In the genomic region with DNA sequence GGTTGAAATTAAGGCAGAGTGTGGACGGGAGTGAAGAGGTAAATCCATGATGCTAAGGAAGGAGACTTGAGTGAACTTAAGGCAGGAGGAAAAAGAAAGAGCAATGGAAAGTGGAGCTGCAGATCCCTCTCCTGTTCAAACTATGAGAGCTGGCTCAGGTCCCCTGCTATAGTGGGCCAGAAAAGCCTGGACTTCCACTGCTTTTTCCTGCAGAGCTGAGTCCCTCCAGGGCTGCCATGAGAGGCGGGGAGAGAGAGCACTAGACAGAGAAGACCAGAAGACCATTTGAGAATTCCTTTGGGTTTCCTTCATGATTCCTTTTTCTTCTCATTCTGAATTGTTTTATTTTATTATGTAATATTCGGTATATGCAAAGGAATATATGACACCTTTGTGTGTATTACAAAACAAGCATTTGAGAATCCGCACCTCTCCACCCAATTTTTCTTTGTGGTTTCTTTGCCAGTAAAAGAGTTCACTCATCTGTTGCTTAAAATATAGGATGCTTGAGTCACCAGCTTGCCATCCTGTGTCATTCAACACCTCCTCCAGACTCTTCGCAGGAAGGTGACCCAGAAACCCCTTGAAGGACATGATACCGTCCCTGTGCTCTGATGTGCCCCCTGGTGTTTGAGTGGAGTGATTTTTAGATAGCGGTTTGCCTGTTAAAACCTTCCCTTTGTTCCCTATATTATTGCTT, we compare ENCODE assay signal across 8 cellular contexts. TPM values are rescaled to one million over a fixed set of nuclear protein-coding genes. Genes with fewer than 3 reads are reported as not detected.
A peak's percentile ranks its signal among the peaks of the same experiment; 100 is the strongest.
DNase-seq lines count a peak whose midpoint lies in the region; ATAC-seq and TF ChIP-seq lines count a peak whose summit lies in the region.

No MANE protein-coding gene starts in this region.

- TF ChIP-seq POLR2A in heart left ventricle (IDR thresholded peaks at IDR 0.05) = no peak

- POLR2A ChIA-PET in SK-N-SH (lab: Yijun Ruan, JAX) = no interaction called here

- ATAC-seq in heart left ventricle (peak in 3 of 4 donors; percentile 64 to 77 (median 74)), HG02798 (IDR thresholded peaks at IDR 0.05; ENCODE audit: poor library complexity, unreplicated experiment) (no peak)

- no peak overlapping the region for H3K4me3 ChIP-seq in SK-N-SH (ENCODE audit: low read depth in 2 of 2, low read length in 1 of 2)
- H3K4me3 ChIP-seq in heart left ventricle = no peak overlapping the region
- no peak overlapping the region for H3K4me3 ChIP-seq in skin epidermis

- TF ChIP-seq EP300 in SK-N-SH (IDR thresholded peaks at IDR 0.05; ENCODE audit: borderline replicate concordance in 1 of 2, low read depth in 1 of 2, low read length in 1 of 2) = no peak

- TF ChIP-seq CTCF in HFFc6 (IDR thresholded peaks at IDR 0.05) (peak; percentile 82), SK-N-SH (IDR thresholded peaks at IDR 0.05) (peak; percentile 52), heart left ventricle (IDR thresholded peaks at IDR 0.05) (peak; percentile 21 to 60 (median 51))

- H3K27ac ChIP-seq in SK-N-SH (ENCODE audit: low read depth in 2 of 2, low read length in 1 of 2) = no peak overlapping the region
- peak overlapping the region in 6 of 12 donors; percentile 10 to 48 (median 22) for H3K27ac ChIP-seq in heart left ventricle
- H3K27ac ChIP-seq in skin epidermis = peak overlapping the region in 15 of 21 experiments; percentile 2 to 69 (median 51)

- H3K9ac ChIP-seq in SK-N-SH = no peak overlapping the region

- no peaks in the 10 kb centered on the region for H3K27me3 Mint-ChIP-seq in HFFc6 (ENCODE audit: insufficient read depth)
- H3K27me3 Mint-ChIP-seq in activated naive CD4-positive, alpha-beta T cell treated with anti-CD3 and anti-CD28 coated beads, Interleukin-2, amount 10 ng/mL, durations not matched to agents 7 days and 5 days = no peaks in the 10 kb centered on the region

- peaks cover 3% of the 10 kb centered on the region; the same call in 1 of the 2 replicates for H3K79me2 ChIP-seq in SK-N-SH (ENCODE audit: insufficient read depth)

- peaks cover 0 to 5% of the 10 kb centered on the region in 2 experiments; a peak in 1 of 4 replicates for H3K4me1 ChIP-seq in SK-N-SH (ENCODE audit: control insufficient read depth in 1 of 2, insufficient read depth in 2 of 2, low read depth in 1 of 2, low read length in 1 of 2)
- peaks cover 0 to 35% (median 18%) of the 10 kb centered on the region in 12 donors for H3K4me1 ChIP-seq in heart left ventricle

- TF ChIP-seq RAD21 in SK-N-SH (IDR thresholded peaks at IDR 0.05; ENCODE audit: low read length) = peak; percentile 35; the same call in 1 of the 2 replicates

- no peak overlapping the region for H2AFZ ChIP-seq in SK-N-SH (ENCODE audit: low read depth)

- intact Hi-C loops in heart left ventricle (cut with DNase I) = no loop called here

- H3K36me3 ChIP-seq in SK-N-SH (replicated peaks in 1 of 2; ENCODE audit: control insufficient read depth in 1 of 2, insufficient read depth in 2 of 2, low read length in 1 of 2) = no peaks in the 10 kb centered on the region
- no peaks in the 10 kb centered on the region for H3K36me3 ChIP-seq in heart left ventricle

- peaks cover 48% of the 10 kb centered on the region for H3K4me1 Mint-ChIP-seq in HFFc6 (ENCODE audit: low read depth)
- peaks cover 61% of the 10 kb centered on the region for H3K4me1 Mint-ChIP-seq in activated naive CD4-positive, alpha-beta T cell treated with anti-CD3 and anti-CD28 coated beads, Interleukin-2, amount 10 ng/mL, durations not matched to agents 7 days and 5 days

- H3K9me3 ChIP-seq in SK-N-SH (no peaks in the 10 kb centered on the region), heart left ventricle (no peaks in the 10 kb centered on the region)

- H4K20me1 ChIP-seq in SK-N-SH (ENCODE audit: insufficient read depth) = no peaks in the 10 kb centered on the region

- no peaks in the 10 kb centered on the region for H3K9me2 ChIP-seq in SK-N-SH

- H3K27ac Mint-ChIP-seq in HFFc6 = peak overlapping the region; percentile 58
- peak overlapping the region; percentile 89 for H3K27ac Mint-ChIP-seq in activated naive CD4-positive, alpha-beta T cell treated with anti-CD3 and anti-CD28 coated beads, Interleukin-2, amount 10 ng/mL, durations not matched to agents 7 days and 5 days

- WGBS in SK-N-SH (ENCODE audit: low lambda C conversion rate) = 58% methylated on average over 7 of the region's 7 CpGs
- WGBS in heart left ventricle, 4 donors = 46 to 57% (median 54%) methylated on average over 7 of the region's 7 CpGs

- DNase-seq in CD1c-positive myeloid dendritic cell (ENCODE audit: extremely low spot score) (peak; percentile 71), HFFc6 (peak; percentile 61), SK-N-SH (peak; percentile 46), heart left ventricle (peak in 3 of 5 donors; percentile 23 to 45 (median 40)), mesenteric fat pad (ENCODE audit: low spot score) (no peak)
- peak; percentile 76 for DNase-seq in activated naive CD4-positive, alpha-beta T cell treated with anti-CD3 and anti-CD28 coated beads, Interleukin-2, amount 10 ng/mL, durations not matched to agents 7 days and 5 days

- peaks cover 5% of the 10 kb centered on the region for H3F3A ChIP-seq in SK-N-SH (replicated peaks; ENCODE audit: insufficient read depth)

- H3K36me3 Mint-ChIP-seq in HFFc6 (ENCODE audit: low read depth) = no peaks in the 10 kb centered on the region
- H3K36me3 Mint-ChIP-seq in activated naive CD4-positive, alpha-beta T cell treated with anti-CD3 and anti-CD28 coated beads, Interleukin-2, amount 10 ng/mL, durations not matched to agents 7 days and 5 days = peaks cover 17% of the 10 kb centered on the region

- H3K4me3 Mint-ChIP-seq in HFFc6 = no peak overlapping the region; the same call in 1 of the 2 replicates
- no peak overlapping the region for H3K4me3 Mint-ChIP-seq in activated naive CD4-positive, alpha-beta T cell treated with anti-CD3 and anti-CD28 coated beads, Interleukin-2, amount 10 ng/mL, durations not matched to agents 7 days and 5 days

- H3K27me3 ChIP-seq in SK-N-SH (ENCODE audit: insufficient read depth) (no peaks in the 10 kb centered on the region), heart left ventricle (no peaks in the 10 kb centered on the region)

- CTCF ChIA-PET in SK-N-SH (lab: Yijun Ruan, JAX) = interaction anchor here (0.8 to 1.6 kb wide), 4 partner anchors 10 to 160 kb away, joined by 3 to 5 read pairs (median 4); a partner anchor contains a TSS
- CTCF ChIA-PET in activated naive CD4-positive, alpha-beta T cell treated with anti-CD3 and anti-CD28 coated beads, Interleukin-2, amount 10 ng/mL, durations not matched to agents 7 days and 5 days (lab: Charles Lee) = interaction anchor here (0.6 to 3.0 kb wide), 17 partner anchors 10 to 835 kb away, joined by 3 to 25 read pairs (median 6); a partner anchor contains a TSS

- no peaks in the 10 kb centered on the region for H3K9me3 Mint-ChIP-seq in HFFc6
- no peaks in the 10 kb centered on the region for H3K9me3 Mint-ChIP-seq in activated naive CD4-positive, alpha-beta T cell treated with anti-CD3 and anti-CD28 coated beads, Interleukin-2, amount 10 ng/mL, durations not matched to agents 7 days and 5 days

- no peak overlapping the region for H3K4me2 ChIP-seq in SK-N-SH

TF ChIP-seq in SK-N-SH, 30 proteins besides CTCF, POLR2A, EP300 and RAD21:
- TF ChIP-seq SMC3 (IDR thresholded peaks at IDR 0.05; ENCODE audit: low read depth, low read length) (peak; percentile 27; the same call in 1 of the 2 replicates), CHD2 (IDR thresholded peaks at IDR 0.05; ENCODE audit: low read length, partially characterized antibody) (no peak)

RNA-seq across cellular contexts. Expression of a gene that starts 24.4 kb away (rescaled TPM):
- 10 to 100 TPM; 29.3 to 42.1 (median 37.6) TPM for total RNA-seq in HFFc6 (2021; fragmentation: NEBNext Ultra II Directional; extraction: Animal tissue kit (Norgen Biotek cat#: 25700))
- polyA plus RNA-seq in SK-N-SH (2012; rRNA removed) = 7.4 and 7.5 TPM in 2 replicates
- polyA plus RNA-seq in SK-N-SH (2012; cell fraction: cytosol; rRNA removed) = 4.0 and 6.2 TPM in 2 replicates
- 15.2 and 16.5 TPM in 2 replicates for polyA plus RNA-seq in SK-N-SH (2012; cell fraction: nucleus; rRNA removed)
- 100 to 1,000 TPM in 3 of 9 donors, 10 to 100 TPM in 6; 49.1 to 109 (median 73.0) TPM for total RNA-seq in heart left ventricle
- polyA plus RNA-seq in heart left ventricle = 100 to 1,000 TPM in 1 of 2 donors, 10 to 100 TPM in 1; 39.4 to 115 TPM
- 35.9 TPM for total RNA-seq in mesenteric fat pad

RNA-seq across cellular contexts. Expression of a gene that starts 56.8 kb away (rescaled TPM):
- total RNA-seq in HFFc6 (2021; fragmentation: NEBNext Ultra II Directional; extraction: Animal tissue kit (Norgen Biotek cat#: 25700)) = 10 to 100 TPM in 2 of 6 experiments, 1 to 10 TPM in 4; 8.9 to 10.4 (median 9.1) TPM
- polyA plus RNA-seq in SK-N-SH (2012; rRNA removed) (1.8 and 2.0 TPM in 2 replicates), heart left ventricle (1 to 10 TPM; 2.2 to 5.0 TPM)
- polyA plus RNA-seq in SK-N-SH (2012; cell fraction: cytosol; rRNA removed) = 1.3 and 1.4 TPM in 2 replicates
- polyA plus RNA-seq in SK-N-SH (2012; cell fraction: nucleus; rRNA removed) = 1.6 and 2.2 TPM in 2 replicates
- total RNA-seq in heart left ventricle (10 to 100 TPM in 1 of 9 donors, 1 to 10 TPM in 8; 2.3 to 10.2 (median 3.5) TPM), mesenteric fat pad (4.1 TPM)

RNA-seq across cellular contexts. Expression of a gene that starts 57.6 kb away (rescaled TPM):
- not detected for total RNA-seq in HFFc6 (2021; fragmentation: NEBNext Ultra II Directional; extraction: Animal tissue kit (Norgen Biotek cat#: 25700))
- polyA plus RNA-seq in SK-N-SH (2012; rRNA removed) = not detected in 2 replicates
- not detected in 2 replicates for polyA plus RNA-seq in SK-N-SH (2012; cell fraction: cytosol; rRNA removed)
- not detected in 2 replicates for polyA plus RNA-seq in SK-N-SH (2012; cell fraction: nucleus; rRNA removed)
- 1 to 10 TPM in 4 of 9 donors, under 1 TPM in 5; 0.48 to 4.4 (median 1.00) TPM for total RNA-seq in heart left ventricle
- 1 to 10 TPM in 1 of 2 donors, not detected in 1; 1.7 TPM for polyA plus RNA-seq in heart left ventricle
- total RNA-seq in mesenteric fat pad = not detected

Comparison
In these comparisons a context has a peak if more than half of its experiments do, and no peak if none do; other contexts are left out.
1. H3K27ac ChIP-seq: peak in skin epidermis (15 of 21); none in SK-N-SH (0 of 2).
2. Peak in every context shown above with its lines, with median percentiles within 50 percentile points of each other: CTCF ChIP-seq.